ENCODE assay signal across 2 cellular contexts in the genomic region with DNA sequence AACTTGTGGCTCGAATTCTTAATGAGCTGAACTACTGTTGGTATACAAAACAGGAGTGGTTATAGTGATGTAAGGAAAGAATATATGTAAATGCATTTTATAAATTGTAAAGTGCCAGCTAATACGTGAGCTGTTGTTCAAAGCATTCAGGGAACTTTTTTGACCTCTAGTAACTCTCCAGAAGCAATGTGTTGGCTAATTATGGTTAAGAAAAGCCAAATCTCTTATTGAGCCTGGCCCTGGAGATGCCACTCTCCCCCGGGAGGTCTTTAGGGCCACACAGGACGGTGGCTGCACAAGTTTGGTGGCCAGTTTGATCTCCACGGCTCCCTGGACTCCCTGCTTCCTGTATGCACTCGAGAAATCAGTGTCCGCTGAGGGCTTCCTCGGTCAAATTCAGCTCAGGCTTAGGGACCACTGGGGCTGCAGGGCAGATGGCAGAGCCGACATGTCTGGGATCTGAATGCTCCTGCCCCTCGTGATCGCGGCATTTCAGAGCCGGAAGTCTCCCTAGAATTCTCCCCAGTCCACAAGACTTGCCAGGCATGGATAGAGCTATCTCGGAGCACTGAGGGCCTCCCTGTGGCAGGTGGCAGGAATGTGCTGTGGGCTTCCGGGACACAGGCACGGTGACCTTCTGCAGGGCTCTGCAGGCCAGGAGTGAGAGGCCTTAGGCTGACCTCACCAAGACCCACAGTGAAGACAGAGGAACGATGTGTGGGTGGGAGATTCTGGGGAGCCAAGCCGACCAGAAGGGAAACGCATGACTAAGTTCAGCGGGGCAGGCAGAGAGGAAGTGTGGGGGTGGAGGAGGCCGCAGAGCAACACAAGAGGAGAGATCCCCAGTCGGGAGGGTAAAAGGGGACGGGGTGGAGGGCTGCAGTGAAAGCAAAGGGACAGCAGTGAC.
A peak's percentile ranks its signal among the peaks of the same experiment; 100 is the strongest.
TF ChIP-seq lines count a peak whose summit lies in the region.

No MANE protein-coding gene starts in this region.

TF ChIP-seq in PFSK-1, 5 proteins besides CTCF, POLR2A, EP300 and RAD21 (continued from another document):
- TF ChIP-seq, protein P1, sequence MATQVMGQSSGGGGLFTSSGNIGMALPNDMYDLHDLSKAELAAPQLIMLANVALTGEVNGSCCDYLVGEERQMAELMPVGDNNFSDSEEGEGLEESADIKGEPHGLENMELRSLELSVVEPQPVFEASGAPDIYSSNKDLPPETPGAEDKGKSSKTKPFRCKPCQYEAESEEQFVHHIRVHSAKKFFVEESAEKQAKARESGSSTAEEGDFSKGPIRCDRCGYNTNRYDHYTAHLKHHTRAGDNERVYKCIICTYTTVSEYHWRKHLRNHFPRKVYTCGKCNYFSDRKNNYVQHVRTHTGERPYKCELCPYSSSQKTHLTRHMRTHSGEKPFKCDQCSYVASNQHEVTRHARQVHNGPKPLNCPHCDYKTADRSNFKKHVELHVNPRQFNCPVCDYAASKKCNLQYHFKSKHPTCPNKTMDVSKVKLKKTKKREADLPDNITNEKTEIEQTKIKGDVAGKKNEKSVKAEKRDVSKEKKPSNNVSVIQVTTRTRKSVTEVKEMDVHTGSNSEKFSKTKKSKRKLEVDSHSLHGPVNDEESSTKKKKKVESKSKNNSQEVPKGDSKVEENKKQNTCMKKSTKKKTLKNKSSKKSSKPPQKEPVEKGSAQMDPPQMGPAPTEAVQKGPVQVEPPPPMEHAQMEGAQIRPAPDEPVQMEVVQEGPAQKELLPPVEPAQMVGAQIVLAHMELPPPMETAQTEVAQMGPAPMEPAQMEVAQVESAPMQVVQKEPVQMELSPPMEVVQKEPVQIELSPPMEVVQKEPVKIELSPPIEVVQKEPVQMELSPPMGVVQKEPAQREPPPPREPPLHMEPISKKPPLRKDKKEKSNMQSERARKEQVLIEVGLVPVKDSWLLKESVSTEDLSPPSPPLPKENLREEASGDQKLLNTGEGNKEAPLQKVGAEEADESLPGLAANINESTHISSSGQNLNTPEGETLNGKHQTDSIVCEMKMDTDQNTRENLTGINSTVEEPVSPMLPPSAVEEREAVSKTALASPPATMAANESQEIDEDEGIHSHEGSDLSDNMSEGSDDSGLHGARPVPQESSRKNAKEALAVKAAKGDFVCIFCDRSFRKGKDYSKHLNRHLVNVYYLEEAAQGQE (IDR thresholded peaks at IDR 0.05; ENCODE audit: insufficient read depth in 1 of 2, low read depth in 2 of 2, low read length in 2 of 2) = no peak
- TF ChIP-seq FOXP2 (optimal IDR thresholded peaks at IDR 0.05; ENCODE audit: borderline replicate concordance, extremely low read depth, extremely low read length, insufficient read depth) (peak; percentile 30), SIN3A (IDR thresholded peaks at IDR 0.05; ENCODE audit: borderline replicate concordance, insufficient read depth, low read length) (no peak), TAF1 (IDR thresholded peaks at IDR 0.05; ENCODE audit: borderline replicate concordance, insufficient read depth, low read length) (no peak)
TF ChIP-seq in PFSK-1: peak in this region for 1.

TF ChIP-seq in GM12878, 131 proteins besides CTCF, POLR2A, EP300 and RAD21 (continued from another document and continues in another):
- TF ChIP-seq, protein P2, sequence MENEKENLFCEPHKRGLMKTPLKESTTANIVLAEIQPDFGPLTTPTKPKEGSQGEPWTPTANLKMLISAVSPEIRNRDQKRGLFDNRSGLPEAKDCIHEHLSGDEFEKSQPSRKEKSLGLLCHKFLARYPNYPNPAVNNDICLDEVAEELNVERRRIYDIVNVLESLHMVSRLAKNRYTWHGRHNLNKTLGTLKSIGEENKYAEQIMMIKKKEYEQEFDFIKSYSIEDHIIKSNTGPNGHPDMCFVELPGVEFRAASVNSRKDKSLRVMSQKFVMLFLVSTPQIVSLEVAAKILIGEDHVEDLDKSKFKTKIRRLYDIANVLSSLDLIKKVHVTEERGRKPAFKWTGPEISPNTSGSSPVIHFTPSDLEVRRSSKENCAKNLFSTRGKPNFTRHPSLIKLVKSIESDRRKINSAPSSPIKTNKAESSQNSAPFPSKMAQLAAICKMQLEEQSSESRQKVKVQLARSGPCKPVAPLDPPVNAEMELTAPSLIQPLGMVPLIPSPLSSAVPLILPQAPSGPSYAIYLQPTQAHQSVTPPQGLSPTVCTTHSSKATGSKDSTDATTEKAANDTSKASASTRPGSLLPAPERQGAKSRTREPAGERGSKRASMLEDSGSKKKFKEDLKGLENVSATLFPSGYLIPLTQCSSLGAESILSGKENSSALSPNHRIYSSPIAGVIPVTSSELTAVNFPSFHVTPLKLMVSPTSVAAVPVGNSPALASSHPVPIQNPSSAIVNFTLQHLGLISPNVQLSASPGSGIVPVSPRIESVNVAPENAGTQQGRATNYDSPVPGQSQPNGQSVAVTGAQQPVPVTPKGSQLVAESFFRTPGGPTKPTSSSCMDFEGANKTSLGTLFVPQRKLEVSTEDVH (IDR thresholded peaks at IDR 0.05; ENCODE audit: low read depth, partially characterized antibody) = no peak
- TF ChIP-seq HDGF (IDR thresholded peaks at IDR 0.05) (0 out of 2 replicates have a peak, but pooled peaks have one; percentile 24), CBX3 (IDR thresholded peaks at IDR 0.05; ENCODE audit: borderline replicate concordance, low read depth) (no peak), EGR1 (IDR thresholded peaks at IDR 0.05; ENCODE audit: borderline replicate concordance in 1 of 2, low read depth in 2 of 2, low read length in 2 of 2) (peak in 1 of 2 experiments; percentile 98; a peak in 2 of 3 replicates), SPI1 (IDR thresholded peaks at IDR 0.05; ENCODE audit: borderline replicate concordance, insufficient read depth, low read depth, low read length) (peak; percentile 70; the same call in 1 of the 2 replicates), MTA3 (IDR thresholded peaks at IDR 0.05; ENCODE audit: borderline replicate concordance, low read length) (no peak; the same call in 1 of the 2 replicates), ZBED1 (IDR thresholded peaks at IDR 0.05; ENCODE audit: borderline replicate concordance) (no peak), NR2F1 (conservative IDR thresholded peaks at IDR 0.05) (peak; percentile 45; the same call in 1 of the 2 replicates), ZNF622 (IDR thresholded peaks at IDR 0.05) (no peak), CREB1 (IDR thresholded peaks at IDR 0.05; ENCODE audit: low read depth) (no peak), MYC (IDR thresholded peaks at IDR 0.05; ENCODE audit: insufficient read depth, insufficient read length, insufficient replicate concordance, low read length, severe bottlenecking) (no peak), SREBF1 (IDR thresholded peaks at IDR 0.05; ENCODE audit: low read length) (no peak), LARP7 (IDR thresholded peaks at IDR 0.05) (no peak), BCL11A (IDR thresholded peaks at IDR 0.05; ENCODE audit: low read depth, low read length) (peak; percentile 56; the same call in 1 of the 2 replicates), RBBP5 (conservative IDR thresholded peaks at IDR 0.05) (no peak), ZSCAN29 (IDR thresholded peaks at IDR 0.05) (no peak), NBN (IDR thresholded peaks at IDR 0.05) (0 out of 2 replicates have a peak, but pooled peaks have one; percentile 23)
- TF ChIP-seq, protein P3, sequence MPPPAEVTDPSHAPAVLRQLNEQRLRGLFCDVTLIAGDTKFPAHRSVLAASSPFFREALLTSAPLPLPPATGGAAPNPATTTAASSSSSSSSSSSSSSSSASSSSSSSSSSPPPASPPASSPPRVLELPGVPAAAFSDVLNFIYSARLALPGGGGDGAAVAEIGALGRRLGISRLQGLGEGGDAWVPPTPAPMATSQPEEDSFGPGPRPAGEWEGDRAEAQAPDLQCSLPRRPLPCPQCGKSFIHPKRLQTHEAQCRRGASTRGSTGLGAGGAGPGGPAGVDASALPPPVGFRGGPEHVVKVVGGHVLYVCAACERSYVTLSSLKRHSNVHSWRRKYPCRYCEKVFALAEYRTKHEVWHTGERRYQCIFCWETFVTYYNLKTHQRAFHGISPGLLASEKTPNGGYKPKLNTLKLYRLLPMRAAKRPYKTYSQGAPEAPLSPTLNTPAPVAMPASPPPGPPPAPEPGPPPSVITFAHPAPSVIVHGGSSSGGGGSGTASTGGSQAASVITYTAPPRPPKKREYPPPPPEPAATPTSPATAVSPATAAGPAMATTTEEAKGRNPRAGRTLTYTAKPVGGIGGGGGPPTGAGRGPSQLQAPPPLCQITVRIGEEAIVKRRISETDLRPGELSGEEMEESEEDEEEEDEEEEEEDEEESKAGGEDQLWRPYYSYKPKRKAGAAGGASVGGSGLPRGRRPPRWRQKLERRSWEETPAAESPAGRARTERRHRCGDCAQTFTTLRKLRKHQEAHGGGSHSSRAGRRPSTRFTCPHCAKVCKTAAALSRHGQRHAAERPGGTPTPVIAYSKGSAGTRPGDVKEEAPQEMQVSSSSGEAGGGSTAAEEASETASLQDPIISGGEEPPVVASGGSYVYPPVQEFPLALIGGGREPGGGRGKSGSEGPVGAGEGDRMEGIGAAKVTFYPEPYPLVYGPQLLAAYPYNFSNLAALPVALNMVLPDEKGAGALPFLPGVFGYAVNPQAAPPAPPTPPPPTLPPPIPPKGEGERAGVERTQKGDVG (CRISPR knock-in tag; IDR thresholded peaks at IDR 0.05) = no peak
- TF ChIP-seq, protein P4, sequence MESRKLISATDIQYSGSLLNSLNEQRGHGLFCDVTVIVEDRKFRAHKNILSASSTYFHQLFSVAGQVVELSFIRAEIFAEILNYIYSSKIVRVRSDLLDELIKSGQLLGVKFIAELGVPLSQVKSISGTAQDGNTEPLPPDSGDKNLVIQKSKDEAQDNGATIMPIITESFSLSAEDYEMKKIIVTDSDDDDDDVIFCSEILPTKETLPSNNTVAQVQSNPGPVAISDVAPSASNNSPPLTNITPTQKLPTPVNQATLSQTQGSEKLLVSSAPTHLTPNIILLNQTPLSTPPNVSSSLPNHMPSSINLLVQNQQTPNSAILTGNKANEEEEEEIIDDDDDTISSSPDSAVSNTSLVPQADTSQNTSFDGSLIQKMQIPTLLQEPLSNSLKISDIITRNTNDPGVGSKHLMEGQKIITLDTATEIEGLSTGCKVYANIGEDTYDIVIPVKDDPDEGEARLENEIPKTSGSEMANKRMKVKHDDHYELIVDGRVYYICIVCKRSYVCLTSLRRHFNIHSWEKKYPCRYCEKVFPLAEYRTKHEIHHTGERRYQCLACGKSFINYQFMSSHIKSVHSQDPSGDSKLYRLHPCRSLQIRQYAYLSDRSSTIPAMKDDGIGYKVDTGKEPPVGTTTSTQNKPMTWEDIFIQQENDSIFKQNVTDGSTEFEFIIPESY (IDR thresholded peaks at IDR 0.05) = no peak
- TF ChIP-seq, protein P1 (IDR thresholded peaks at IDR 0.05; ENCODE audit: low read depth, low read length) = no peak
- TF ChIP-seq, protein P5, sequence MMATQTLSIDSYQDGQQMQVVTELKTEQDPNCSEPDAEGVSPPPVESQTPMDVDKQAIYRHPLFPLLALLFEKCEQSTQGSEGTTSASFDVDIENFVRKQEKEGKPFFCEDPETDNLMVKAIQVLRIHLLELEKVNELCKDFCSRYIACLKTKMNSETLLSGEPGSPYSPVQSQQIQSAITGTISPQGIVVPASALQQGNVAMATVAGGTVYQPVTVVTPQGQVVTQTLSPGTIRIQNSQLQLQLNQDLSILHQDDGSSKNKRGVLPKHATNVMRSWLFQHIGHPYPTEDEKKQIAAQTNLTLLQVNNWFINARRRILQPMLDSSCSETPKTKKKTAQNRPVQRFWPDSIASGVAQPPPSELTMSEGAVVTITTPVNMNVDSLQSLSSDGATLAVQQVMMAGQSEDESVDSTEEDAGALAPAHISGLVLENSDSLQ (IDR thresholded peaks at IDR 0.05) = no peak
- TF ChIP-seq, protein P6, sequence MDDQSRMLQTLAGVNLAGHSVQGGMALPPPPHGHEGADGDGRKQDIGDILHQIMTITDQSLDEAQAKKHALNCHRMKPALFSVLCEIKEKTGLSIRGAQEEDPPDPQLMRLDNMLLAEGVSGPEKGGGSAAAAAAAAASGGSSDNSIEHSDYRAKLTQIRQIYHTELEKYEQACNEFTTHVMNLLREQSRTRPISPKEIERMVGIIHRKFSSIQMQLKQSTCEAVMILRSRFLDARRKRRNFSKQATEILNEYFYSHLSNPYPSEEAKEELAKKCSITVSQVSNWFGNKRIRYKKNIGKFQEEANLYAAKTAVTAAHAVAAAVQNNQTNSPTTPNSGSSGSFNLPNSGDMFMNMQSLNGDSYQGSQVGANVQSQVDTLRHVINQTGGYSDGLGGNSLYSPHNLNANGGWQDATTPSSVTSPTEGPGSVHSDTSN (IDR thresholded peaks at IDR 0.05; ENCODE audit: insufficient replicate concordance, low read depth, low read length) = no peak
- TF ChIP-seq, protein P7, sequence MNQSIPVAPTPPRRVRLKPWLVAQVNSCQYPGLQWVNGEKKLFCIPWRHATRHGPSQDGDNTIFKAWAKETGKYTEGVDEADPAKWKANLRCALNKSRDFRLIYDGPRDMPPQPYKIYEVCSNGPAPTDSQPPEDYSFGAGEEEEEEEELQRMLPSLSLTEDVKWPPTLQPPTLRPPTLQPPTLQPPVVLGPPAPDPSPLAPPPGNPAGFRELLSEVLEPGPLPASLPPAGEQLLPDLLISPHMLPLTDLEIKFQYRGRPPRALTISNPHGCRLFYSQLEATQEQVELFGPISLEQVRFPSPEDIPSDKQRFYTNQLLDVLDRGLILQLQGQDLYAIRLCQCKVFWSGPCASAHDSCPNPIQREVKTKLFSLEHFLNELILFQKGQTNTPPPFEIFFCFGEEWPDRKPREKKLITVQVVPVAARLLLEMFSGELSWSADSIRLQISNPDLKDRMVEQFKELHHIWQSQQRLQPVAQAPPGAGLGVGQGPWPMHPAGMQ (IDR thresholded peaks at IDR 0.05; ENCODE audit: borderline replicate concordance) = no peak
- TF ChIP-seq, protein P8, sequence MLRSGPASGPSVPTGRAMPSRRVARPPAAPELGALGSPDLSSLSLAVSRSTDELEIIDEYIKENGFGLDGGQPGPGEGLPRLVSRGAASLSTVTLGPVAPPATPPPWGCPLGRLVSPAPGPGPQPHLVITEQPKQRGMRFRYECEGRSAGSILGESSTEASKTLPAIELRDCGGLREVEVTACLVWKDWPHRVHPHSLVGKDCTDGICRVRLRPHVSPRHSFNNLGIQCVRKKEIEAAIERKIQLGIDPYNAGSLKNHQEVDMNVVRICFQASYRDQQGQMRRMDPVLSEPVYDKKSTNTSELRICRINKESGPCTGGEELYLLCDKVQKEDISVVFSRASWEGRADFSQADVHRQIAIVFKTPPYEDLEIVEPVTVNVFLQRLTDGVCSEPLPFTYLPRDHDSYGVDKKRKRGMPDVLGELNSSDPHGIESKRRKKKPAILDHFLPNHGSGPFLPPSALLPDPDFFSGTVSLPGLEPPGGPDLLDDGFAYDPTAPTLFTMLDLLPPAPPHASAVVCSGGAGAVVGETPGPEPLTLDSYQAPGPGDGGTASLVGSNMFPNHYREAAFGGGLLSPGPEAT (IDR thresholded peaks at IDR 0.05; ENCODE audit: low read depth) = no peak
